Comparison of ENCODE assay signal across 13 cellular contexts in genomic region chr12:114405449-114406271, GRCh38. TPM values are rescaled to one million over a fixed set of nuclear protein-coding genes. Genes with fewer than 3 reads are reported as not detected.
DNase-seq lines count a peak whose midpoint lies in the region; ATAC-seq, FAIRE-seq and TF ChIP-seq lines count a peak whose summit lies in the region.
"Had no signal": no experiment of that assay in that cellular context is flagged by ENCODE, and none has a peak within 500 bp of the region (broad histone marks: within the 10 kb centered on the region; RNA-seq: fewer than 3 reads in every experiment).

TBX5 (minus strand) TSS chr12:114406144; CDS start chr12:114403898, 2,246 bp downstream.

- no peaks in the 10 kb centered on the region for H3K9me3 ChIP-seq in NT2/D1 (ENCODE audit: insufficient read depth, low read length)
- H3K9me3 ChIP-seq in heart right ventricle = no peaks in the 10 kb centered on the region
- H3K9me3 ChIP-seq in CD4-positive, alpha-beta T cell (ENCODE audit: control insufficient read depth, low read length) = no peaks in the 10 kb centered on the region
- H3K9me3 ChIP-seq in kidney (ENCODE audit: control insufficient read depth in 1 of 2, low read length in 2 of 2) = no peaks in the 10 kb centered on the region
- H3K9me3 ChIP-seq: Caco-2 had no signal

- 1 to 2% methylated on average over 46 of the region's 46 CpGs for WGBS in heart right ventricle, 2 donors

- POLR2A ChIA-PET in CD4-positive, alpha-beta T cell (lab: Charles Lee) = no interaction called here

- TF ChIP-seq CTCF in heart right ventricle (IDR thresholded peaks at IDR 0.05) = no peak
- TF ChIP-seq CTCF in type B pancreatic cell (conservative IDR thresholded peaks at IDR 0.05) = no peak
- TF ChIP-seq CTCF in CD4-positive, alpha-beta T cell (IDR thresholded peaks at IDR 0.05) = no peak
- TF ChIP-seq CTCF in kidney (IDR thresholded peaks at IDR 0.05; ENCODE audit: borderline replicate concordance, extremely low read depth, insufficient read depth) = no peak

- peaks cover 12% of the 10 kb centered on the region for H3K36me3 Mint-ChIP-seq in activated naive CD4-positive, alpha-beta T cell treated with anti-CD3 and anti-CD28 coated beads, Interleukin-2, amount 10 ng/mL, durations not matched to agents 7 days and 5 days
- peaks cover 7% of the 10 kb centered on the region for H3K36me3 Mint-ChIP-seq in type B pancreatic cell
- H3K36me3 Mint-ChIP-seq in CD4-positive, alpha-beta T cell (ENCODE audit: low read depth) = no peaks in the 10 kb centered on the region

- CTCF ChIA-PET in activated naive CD4-positive, alpha-beta T cell treated with anti-CD3 and anti-CD28 coated beads, Interleukin-2, amount 10 ng/mL, durations not matched to agents 7 days and 5 days (lab: Charles Lee) = no interaction called here
- CTCF ChIA-PET in CD4-positive, alpha-beta T cell (lab: Charles Lee) = no interaction called here

- H3K27me3 Mint-ChIP-seq in activated naive CD4-positive, alpha-beta T cell treated with anti-CD3 and anti-CD28 coated beads, Interleukin-2, amount 10 ng/mL, durations not matched to agents 7 days and 5 days = peaks cover 100% of the 10 kb centered on the region
- peaks cover 100% of the 10 kb centered on the region for H3K27me3 Mint-ChIP-seq in type B pancreatic cell
- H3K27me3 Mint-ChIP-seq in CD4-positive, alpha-beta T cell = peaks cover 93% of the 10 kb centered on the region

- H3K4me1 Mint-ChIP-seq in activated naive CD4-positive, alpha-beta T cell treated with anti-CD3 and anti-CD28 coated beads, Interleukin-2, amount 10 ng/mL, durations not matched to agents 7 days and 5 days = peaks cover 2% of the 10 kb centered on the region
- H3K4me1 Mint-ChIP-seq in type B pancreatic cell (ENCODE audit: unreplicated experiment) = peaks cover 4% of the 10 kb centered on the region
- H3K4me1 Mint-ChIP-seq in CD4-positive, alpha-beta T cell (ENCODE audit: low read depth) = peaks cover 4% of the 10 kb centered on the region
- H3K4me1 Mint-ChIP-seq: central memory CD8-positive, alpha-beta T cell had no signal

- H3K9ac ChIP-seq in NT2/D1 (ENCODE audit: insufficient read length, low read depth) (peak within 1 kb of the TSS; percentile 56), kidney (ENCODE audit: low read length in 2 of 2) (no peak within 1 kb of the TSS)

- DNase-seq in activated naive CD4-positive, alpha-beta T cell treated with anti-CD3 and anti-CD28 coated beads, Interleukin-2, amount 10 ng/mL, durations not matched to agents 7 days and 5 days = no peak
- DNase-seq in activated naive CD4-positive, alpha-beta T cell treated with Interleukin-2 at 50 U/mL for 16 hours = no peak
- DNase-seq in NT2/D1 (ENCODE audit: low read depth, low spot score) = no peak
- DNase-seq in heart right ventricle = peak in 1 of 2 donors; percentile 18
- no peak for DNase-seq in type B pancreatic cell (ENCODE audit: extremely low spot score, unreplicated experiment)
- DNase-seq in CD4-positive, alpha-beta T cell = no peak
- DNase-seq in kidney = no peak
- no peak for DNase-seq in activated CD4-positive, alpha-beta T cell treated with anti-CD3 and anti-CD28 coated beads for 4 hours
- DNase-seq: activated CD4-positive, alpha-beta T cell treated with anti-CD3 and anti-CD28 coated beads for 48 hours; Caco-2; stimulated activated naive CD4-positive, alpha-beta T cell treated with Interleukin-2 at 50 U/mL for 16 hours had no signal

- no peaks in the 10 kb centered on the region for H3K9me3 Mint-ChIP-seq in activated naive CD4-positive, alpha-beta T cell treated with anti-CD3 and anti-CD28 coated beads, Interleukin-2, amount 10 ng/mL, durations not matched to agents 7 days and 5 days
- no peaks in the 10 kb centered on the region for H3K9me3 Mint-ChIP-seq in type B pancreatic cell
- H3K9me3 Mint-ChIP-seq in CD4-positive, alpha-beta T cell = no peaks in the 10 kb centered on the region
- H3K9me3 Mint-ChIP-seq: central memory CD8-positive, alpha-beta T cell had no signal

- no peak for FAIRE-seq in kidney (lab: Jason Lieb, UNC)

- intact Hi-C loops in heart right ventricle (cut with DNase I) (loop anchor here in 1 of 10 donors (10.0 kb wide), 1 partner anchor 51 kb away; no protein-coding TSS in a partner anchor), kidney (cut with DNase I) (no loop called here)
- intact Hi-C loops in CD4-positive, alpha-beta T cell (cut with DNase I, micrococcal nuclease) = no loop called here

- H3K36me3 ChIP-seq in NT2/D1 (ENCODE audit: insufficient read depth, insufficient read length, low read length) = no peaks in the 10 kb centered on the region
- no peaks in the 10 kb centered on the region for H3K36me3 ChIP-seq in heart right ventricle
- no peaks in the 10 kb centered on the region for H3K36me3 ChIP-seq in kidney (ENCODE audit: control insufficient read depth in 1 of 2, insufficient read depth in 2 of 2, low read length in 2 of 2)

- H3K27me3 ChIP-seq in NT2/D1 (ENCODE audit: insufficient read depth, insufficient read length) = peaks cover 100% of the 10 kb centered on the region
- H3K27me3 ChIP-seq in heart right ventricle = peaks cover 0 to 100% (median 59%) of the 10 kb centered on the region in 7 donors
- peaks cover 97% of the 10 kb centered on the region for H3K27me3 ChIP-seq in CD4-positive, alpha-beta T cell (ENCODE audit: control insufficient read depth, insufficient read depth, low read length)

- peak; percentile 9 to 53 (median 33) for ATAC-seq in heart right ventricle
- no peak for ATAC-seq in CD4-positive, alpha-beta T cell (ENCODE audit: poor library complexity)

- H3K27ac ChIP-seq in heart right ventricle (peak within 1 kb of the TSS; percentile 61 to 95 (median 91)), kidney (ENCODE audit: low read depth in 2 of 2, low read length in 2 of 2) (no peak within 1 kb of the TSS)
- H3K27ac ChIP-seq in CD4-positive, alpha-beta T cell (ENCODE audit: low read depth, low read length) = no peak within 1 kb of the TSS

- peak within 1 kb of the TSS; percentile 46 for H3K27ac Mint-ChIP-seq in activated naive CD4-positive, alpha-beta T cell treated with anti-CD3 and anti-CD28 coated beads, Interleukin-2, amount 10 ng/mL, durations not matched to agents 7 days and 5 days
- peak within 1 kb of the TSS; percentile 62 for H3K27ac Mint-ChIP-seq in type B pancreatic cell
- no peak within 1 kb of the TSS for H3K27ac Mint-ChIP-seq in CD4-positive, alpha-beta T cell

- H3K4me3 ChIP-seq in NT2/D1 (ENCODE audit: insufficient read length, low read depth) (peak within 1 kb of the TSS; percentile 26), heart right ventricle (peak within 1 kb of the TSS; percentile 33 to 79 (median 69)), kidney (ENCODE audit: low read length in 2 of 2) (no peak within 1 kb of the TSS)

- H3K4me1 ChIP-seq in NT2/D1 (ENCODE audit: insufficient read depth, insufficient read length) (peaks cover 13% of the 10 kb centered on the region), heart right ventricle (peaks cover 2 to 50% (median 25%) of the 10 kb centered on the region in 9 donors), kidney (ENCODE audit: control insufficient read depth in 1 of 2, insufficient read depth in 1 of 2, low read depth in 1 of 2, low read length in 2 of 2) (peaks cover 0 to 4% of the 10 kb centered on the region in 2 donors)
- H3K4me1 ChIP-seq: Caco-2 had no signal

- H3K4me3 Mint-ChIP-seq in activated naive CD4-positive, alpha-beta T cell treated with anti-CD3 and anti-CD28 coated beads, Interleukin-2, amount 10 ng/mL, durations not matched to agents 7 days and 5 days = no peak within 1 kb of the TSS
- peak within 1 kb of the TSS; percentile 88 for H3K4me3 Mint-ChIP-seq in type B pancreatic cell
- H3K4me3 Mint-ChIP-seq in CD4-positive, alpha-beta T cell = no peak within 1 kb of the TSS
- H3K4me3 Mint-ChIP-seq: central memory CD8-positive, alpha-beta T cell had no signal

RNA-seq across cellular contexts. Expression of gene TBX5, which starts in this region (rescaled TPM):
- total RNA-seq in heart right ventricle (10 to 100 TPM; 24.6 to 70.1 (median 54.3) TPM), type B pancreatic cell (ENCODE audit: low replicate concordance) (1.4 and 10.7 TPM in 2 replicates), kidney (not detected)
- polyA plus RNA-seq in heart right ventricle (10 to 100 TPM in 1 of 2 donors, 1 to 10 TPM in 1; 4.0 to 30.2 TPM), kidney (ENCODE audit: insufficient read depth, low read depth, low replicate concordance) (not detected)
- not detected for total RNA-seq in CD4-positive, alpha-beta T cell
- total RNA-seq: Caco-2, renal cortical epithelial cell had no signal

Comparison
In these comparisons a context has a peak if more than half of its experiments do, and no peak if none do; other contexts are left out.
1. H3K4me3 ChIP-seq: peak in NT2/D1 (single experiment) and heart right ventricle (10 of 10); none in kidney (0 of 2).
2. H3K27ac ChIP-seq: peak in heart right ventricle (10 of 10); none in CD4-positive, alpha-beta T cell (single experiment) and kidney (0 of 2).